11 cellular contexts compared by ENCODE assay signal in genomic region chr17:7130626-7131467, GRCh38. TPM values are rescaled to one million over a fixed set of nuclear protein-coding genes. Genes with fewer than 3 reads are reported as not detected.
A peak's percentile ranks its signal among the peaks of the same experiment; 100 is the strongest.
DNase-seq lines count a peak whose midpoint lies in the region; ATAC-seq and TF ChIP-seq lines count a peak whose summit lies in the region.
"Had no signal": no experiment of that assay in that cellular context is flagged by ENCODE, and none has a peak within 500 bp of the region (broad histone marks: within the 10 kb centered on the region; RNA-seq: fewer than 3 reads in every experiment).

No MANE protein-coding gene starts in this region.

- no peaks in the 10 kb centered on the region for H3K36me3 Mint-ChIP-seq in activated naive CD8-positive, alpha-beta T cell treated with anti-CD3 and anti-CD28 coated beads for 36 hours

- H3K27me3 ChIP-seq in right atrium auricular region = no peaks in the 10 kb centered on the region
- H3K27me3 ChIP-seq in upper lobe of left lung = no peaks in the 10 kb centered on the region

- peak in 1 of 4 donors; percentile 37 for TF ChIP-seq POLR2A in upper lobe of left lung (IDR thresholded peaks at IDR 0.05)

- in situ Hi-C loops in G401 (cut with HindIII; ENCODE audit: low sequenced_read_pairs) = no loop called here

- H3K4me1 Mint-ChIP-seq in activated naive CD8-positive, alpha-beta T cell treated with anti-CD3 and anti-CD28 coated beads for 36 hours = peaks cover 17% of the 10 kb centered on the region

- no peaks in the 10 kb centered on the region for H3K9me3 Mint-ChIP-seq in activated naive CD8-positive, alpha-beta T cell treated with anti-CD3 and anti-CD28 coated beads for 36 hours

- no peak for TF ChIP-seq EP300 in upper lobe of left lung (IDR thresholded peaks at IDR 0.05)

- peak; percentile 50 for ATAC-seq in Right ventricle myocardium inferior
- ATAC-seq in upper lobe of left lung (ENCODE audit: low FRiP score in 2 of 2) = peak; percentile 33 to 41
- ATAC-seq in HG03521 (IDR thresholded peaks at IDR 0.05; ENCODE audit: unreplicated experiment) = no peak

- H3K4me3 ChIP-seq in right atrium auricular region = peak overlapping the region in 1 of 2 donors; percentile 4
- no peak overlapping the region for H3K4me3 ChIP-seq in upper lobe of left lung
- H3K4me3 ChIP-seq: prostate gland had no signal

- H3K4me1 ChIP-seq in right atrium auricular region (peaks cover 0 to 7% of the 10 kb centered on the region in 2 donors), upper lobe of left lung (peaks cover 4 to 24% (median 10%) of the 10 kb centered on the region in 4 donors)
- H3K4me1 ChIP-seq: prostate gland had no signal

- peak overlapping the region; percentile 13 for H3K27ac Mint-ChIP-seq in activated naive CD8-positive, alpha-beta T cell treated with anti-CD3 and anti-CD28 coated beads for 36 hours

- H3K9me3 ChIP-seq in right atrium auricular region = no peaks in the 10 kb centered on the region
- no peaks in the 10 kb centered on the region for H3K9me3 ChIP-seq in upper lobe of left lung
- H3K9me3 ChIP-seq: prostate gland had no signal

- H3K27ac ChIP-seq in right atrium auricular region (no peak overlapping the region), upper lobe of left lung (peak overlapping the region in 3 of 4 donors; percentile 16 to 65 (median 48))
- H3K27ac ChIP-seq: prostate gland had no signal

- H3K27me3 Mint-ChIP-seq in activated naive CD8-positive, alpha-beta T cell treated with anti-CD3 and anti-CD28 coated beads for 36 hours = no peaks in the 10 kb centered on the region

- no peak overlapping the region for H3K4me3 Mint-ChIP-seq in activated naive CD8-positive, alpha-beta T cell treated with anti-CD3 and anti-CD28 coated beads for 36 hours

- DNase-seq in Right ventricle myocardium inferior (ENCODE audit: missing footprints) (no peak), right atrium auricular region (ENCODE audit: low spot score) (no peak), lung microvascular endothelial cell (ENCODE audit: low read depth in 2 of 2) (peak; percentile 15 to 79), upper lobe of left lung (no peak), NCI-H2196 treated with DMSO at 0.1 percent for 48 hours (lab: John Stamatoyannopoulos, UW; ENCODE audit: unreplicated experiment) (no peak), G401 (ENCODE audit: low spot score) (no peak)
- DNase-seq in activated naive CD8-positive, alpha-beta T cell treated with anti-CD3 and anti-CD28 coated beads for 36 hours = no peak
- DNase-seq: activated naive CD4-positive, alpha-beta T cell; Karpas-422 had no signal

- WGBS in upper lobe of left lung, 2 donors = 40 to 47% methylated on average over 12 of the region's 12 CpGs

- intact Hi-C loops in Right ventricle myocardium inferior (cut with DNase I) = no loop called here

- TF ChIP-seq CTCF in right atrium auricular region (IDR thresholded peaks at IDR 0.05) = no peak
- TF ChIP-seq CTCF in upper lobe of left lung (IDR thresholded peaks at IDR 0.05) = no peak

- H3K36me3 ChIP-seq in right atrium auricular region (no peaks in the 10 kb centered on the region), upper lobe of left lung (no peaks in the 10 kb centered on the region)
- H3K36me3 ChIP-seq: prostate gland had no signal

RNA-seq across cellular contexts. Expression of gene ASGR2, which starts 16.2 kb away (rescaled TPM):
- total RNA-seq in Right ventricle myocardium inferior (0.46 TPM), right atrium auricular region (under 1 TPM in 1 of 2 donors, not detected in 1; 0.33 TPM), lung microvascular endothelial cell (not detected in 2 replicates), upper lobe of left lung (1 to 10 TPM in 5 of 6 donors, under 1 TPM in 1; 0.98 to 3.9 (median 1.8) TPM)
- total RNA-seq in activated naive CD8-positive, alpha-beta T cell treated with anti-CD3 and anti-CD28 coated beads for 36 hours = not detected
- not detected in 2 replicates for total RNA-seq in G401 (2014; rRNA removed; shearing (Covaris generic))

RNA-seq across cellular contexts. Expression of gene ASGR1, which starts 48.3 kb away (rescaled TPM):
- total RNA-seq in Right ventricle myocardium inferior = 0.43 TPM
- 1 to 10 TPM in 1 of 2 donors, not detected in 1; 1.6 TPM for total RNA-seq in right atrium auricular region
- 1 to 10 TPM; 2.8 to 4.4 TPM for total RNA-seq in activated naive CD8-positive, alpha-beta T cell treated with anti-CD3 and anti-CD28 coated beads for 36 hours
- 14.4 and 28.8 TPM in 2 replicates for total RNA-seq in lung microvascular endothelial cell
- total RNA-seq in upper lobe of left lung = 10 to 100 TPM in 1 of 6 donors, 1 to 10 TPM in 4, not detected in 1; 1.1 to 11.5 (median 6.8) TPM
- total RNA-seq in G401 (2014; rRNA removed; shearing (Covaris generic)) = 3.3 and 7.1 TPM in 2 replicates

RNA-seq across cellular contexts. Expression of gene CLEC10A, which starts 50.8 kb away (rescaled TPM):
- 5.4 TPM for total RNA-seq in Right ventricle myocardium inferior
- 1 to 10 TPM; 1.4 to 3.6 TPM for total RNA-seq in right atrium auricular region
- total RNA-seq in activated naive CD8-positive, alpha-beta T cell treated with anti-CD3 and anti-CD28 coated beads for 36 hours = not detected
- total RNA-seq in lung microvascular endothelial cell = 0.99 and 1.7 TPM in 2 replicates
- 10 to 100 TPM in 2 of 6 donors, 1 to 10 TPM in 2, under 1 TPM in 2; 0.76 to 16.8 (median 5.1) TPM for total RNA-seq in upper lobe of left lung
- not detected in 2 replicates for total RNA-seq in G401 (2014; rRNA removed; shearing (Covaris generic))

Comparison
In these comparisons a context has a peak if more than half of its experiments do, and no peak if none do; other contexts are left out.
1. DNase-seq: peak in lung microvascular endothelial cell (2 of 2); none in Right ventricle myocardium inferior (single experiment), right atrium auricular region (single experiment), activated naive CD8-positive, alpha-beta T cell treated with anti-CD3 and anti-CD28 coated beads for 36 hours (single experiment), upper lobe of left lung (0 of 2), NCI-H2196 treated with DMSO at 0.1 percent for 48 hours (single experiment) and G401 (single experiment).
2. H3K27ac ChIP-seq: peak in upper lobe of left lung (3 of 4); none in right atrium auricular region (0 of 2).